ENCODE assay signal across 1 cellular context in the genomic region with DNA sequence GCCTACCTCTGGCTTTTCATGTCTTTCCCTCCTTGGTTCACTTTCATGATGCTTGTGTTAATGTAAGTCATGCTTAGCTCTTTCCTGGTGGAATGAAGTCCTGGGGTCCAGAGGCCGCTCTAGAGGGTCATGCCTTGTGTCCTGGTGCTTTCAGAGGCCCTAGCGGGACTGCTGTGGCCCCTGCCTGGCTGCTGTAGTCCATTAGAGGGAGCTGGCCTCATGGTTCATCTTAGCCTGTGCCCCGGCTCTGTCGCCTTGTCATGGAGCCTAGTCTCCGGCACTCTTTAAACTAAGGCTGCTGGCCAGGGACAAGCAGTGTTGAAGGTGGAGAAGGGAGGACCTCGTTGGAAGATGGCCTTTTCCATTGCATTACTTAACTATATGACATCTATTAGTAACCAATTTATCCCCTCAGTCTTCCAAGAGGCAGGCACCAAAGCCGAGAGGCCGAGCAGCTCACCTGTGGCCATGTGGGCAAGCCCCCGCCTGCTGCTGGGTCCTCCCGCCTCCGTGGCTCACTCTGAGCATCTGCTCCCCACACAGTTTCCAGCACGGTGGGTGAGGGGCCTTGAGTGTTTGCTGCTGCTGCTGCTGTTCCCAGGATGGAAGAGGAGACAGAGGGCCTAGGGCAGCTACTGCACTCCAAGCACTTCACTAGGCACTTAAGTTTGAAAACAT.
TF ChIP-seq lines count a peak whose summit lies in the region.

No MANE protein-coding gene starts in this region.

TF ChIP-seq in HCT116, 20 proteins besides CTCF, POLR2A, EP300 and RAD21 (continued from another document):
- TF ChIP-seq ZFX (IDR thresholded peaks at IDR 0.05): no peak
- no peak for TF ChIP-seq ATF3 (IDR thresholded peaks at IDR 0.05)
- TF ChIP-seq TCF7L2 (IDR thresholded peaks at IDR 0.05; ENCODE audit: borderline replicate concordance, extremely low read depth, insufficient read depth, insufficient read length): no peak
- no peak for TF ChIP-seq EZH2 (IDR thresholded peaks at IDR 0.05)
- TF ChIP-seq ZNF274 (IDR thresholded peaks at IDR 0.05; ENCODE audit: low read depth, low read length): no peak
- no peak for TF ChIP-seq ELF1 (IDR thresholded peaks at IDR 0.05; ENCODE audit: borderline replicate concordance, low read depth)
- TF ChIP-seq, protein P1, sequence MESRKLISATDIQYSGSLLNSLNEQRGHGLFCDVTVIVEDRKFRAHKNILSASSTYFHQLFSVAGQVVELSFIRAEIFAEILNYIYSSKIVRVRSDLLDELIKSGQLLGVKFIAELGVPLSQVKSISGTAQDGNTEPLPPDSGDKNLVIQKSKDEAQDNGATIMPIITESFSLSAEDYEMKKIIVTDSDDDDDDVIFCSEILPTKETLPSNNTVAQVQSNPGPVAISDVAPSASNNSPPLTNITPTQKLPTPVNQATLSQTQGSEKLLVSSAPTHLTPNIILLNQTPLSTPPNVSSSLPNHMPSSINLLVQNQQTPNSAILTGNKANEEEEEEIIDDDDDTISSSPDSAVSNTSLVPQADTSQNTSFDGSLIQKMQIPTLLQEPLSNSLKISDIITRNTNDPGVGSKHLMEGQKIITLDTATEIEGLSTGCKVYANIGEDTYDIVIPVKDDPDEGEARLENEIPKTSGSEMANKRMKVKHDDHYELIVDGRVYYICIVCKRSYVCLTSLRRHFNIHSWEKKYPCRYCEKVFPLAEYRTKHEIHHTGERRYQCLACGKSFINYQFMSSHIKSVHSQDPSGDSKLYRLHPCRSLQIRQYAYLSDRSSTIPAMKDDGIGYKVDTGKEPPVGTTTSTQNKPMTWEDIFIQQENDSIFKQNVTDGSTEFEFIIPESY (IDR thresholded peaks at IDR 0.05; ENCODE audit: extremely low read depth, insufficient replicate concordance, low read length): no peak
- TF ChIP-seq CBX3 (IDR thresholded peaks at IDR 0.05; ENCODE audit: low read depth): no peak
